Comparison of ENCODE assay signal across 10 cellular contexts in genomic region chr11:94574193-94574961, GRCh38. TPM values are rescaled to one million over a fixed set of nuclear protein-coding genes. Genes with fewer than 3 reads are reported as not detected.
DNase-seq lines count a peak whose midpoint lies in the region; ATAC-seq, FAIRE-seq and TF ChIP-seq lines count a peak whose summit lies in the region.
"Had no signal": no experiment of that assay in that cellular context is flagged by ENCODE, and none has a peak within 500 bp of the region (broad histone marks: within the 10 kb centered on the region; RNA-seq: fewer than 3 reads in every experiment).

No MANE protein-coding gene starts in this region.

- ATAC-seq in HG02970 (IDR thresholded peaks at IDR 0.05; ENCODE audit: low FRiP score, unreplicated experiment): no peak

- H3K4me3 ChIP-seq in AG09309 (ENCODE audit: control insufficient read depth, low read depth, low read length) (peak overlapping the region; percentile 41), astrocyte of the spinal cord (ENCODE audit: low read depth, low read length) (no peak overlapping the region), mononuclear cell (ENCODE audit: low read length) (peak overlapping the region; percentile 19)
- H3K4me3 ChIP-seq: BLaER1 had no signal

- H3K36me3 Mint-ChIP-seq in activated CD4-positive, alpha-beta T cell treated with anti-CD3 and anti-CD28 coated beads, Interleukin-2, amount 10 ng/mL, durations not matched to agents 7 days and 5 days (ENCODE audit: low read depth): no peaks in the 10 kb centered on the region

- H3K27me3 Mint-ChIP-seq in activated CD4-positive, alpha-beta T cell treated with anti-CD3 and anti-CD28 coated beads, Interleukin-2, amount 10 ng/mL, durations not matched to agents 7 days and 5 days: peaks cover 2% of the 10 kb centered on the region

- no peak overlapping the region for H3K4me3 Mint-ChIP-seq in activated CD4-positive, alpha-beta T cell treated with anti-CD3 and anti-CD28 coated beads, Interleukin-2, amount 10 ng/mL, durations not matched to agents 7 days and 5 days

- FAIRE-seq in H54 (lab: Jason Lieb, UNC): no peak

- DNase-seq in AG09309 (ENCODE audit: low read depth) (peak; percentile 67), KBM-7 (peak; percentile 49), astrocyte of the spinal cord (ENCODE audit: low read depth, low spot score) (peak; percentile 39), iPS-NIHi7 (ENCODE audit: extremely low spot score) (no peak), H54 (ENCODE audit: insufficient read length, low spot score) (no peak)
- DNase-seq in activated CD4-positive, alpha-beta T cell treated with anti-CD3 and anti-CD28 coated beads, Interleukin-2, amount 10 ng/mL, durations not matched to agents 7 days and 5 days: no peak
- DNase-seq: NCI-H510A had no signal

- H3K27me3 ChIP-seq in mononuclear cell (ENCODE audit: insufficient read depth, low read length): no peaks in the 10 kb centered on the region
- H3K27me3 ChIP-seq: BLaER1 had no signal

- H3K9me3 ChIP-seq in mononuclear cell (ENCODE audit: low read depth, low read length): no peaks in the 10 kb centered on the region
- H3K9me3 ChIP-seq: BLaER1 had no signal

- H3K27ac Mint-ChIP-seq in activated CD4-positive, alpha-beta T cell treated with anti-CD3 and anti-CD28 coated beads, Interleukin-2, amount 10 ng/mL, durations not matched to agents 7 days and 5 days: no peak overlapping the region

- H3K9me3 Mint-ChIP-seq in activated CD4-positive, alpha-beta T cell treated with anti-CD3 and anti-CD28 coated beads, Interleukin-2, amount 10 ng/mL, durations not matched to agents 7 days and 5 days: no peaks in the 10 kb centered on the region

- no peaks in the 10 kb centered on the region for H3K4me1 Mint-ChIP-seq in activated CD4-positive, alpha-beta T cell treated with anti-CD3 and anti-CD28 coated beads, Interleukin-2, amount 10 ng/mL, durations not matched to agents 7 days and 5 days

- POLR2A ChIA-PET in activated CD4-positive, alpha-beta T cell treated with anti-CD3 and anti-CD28 coated beads, Interleukin-2, amount 10 ng/mL, durations not matched to agents 7 days and 5 days (lab: Charles Lee): no interaction called here

- in situ Hi-C loops in KBM-7 (cut with MboI; ENCODE audit: low pct_unique_long_range_greater_than_20kb, low sequenced_read_pairs) (no loop called here), astrocyte of the spinal cord (cut with HindIII; ENCODE audit: low sequenced_read_pairs) (no loop called here)

- peaks cover 39% of the 10 kb centered on the region for H3K4me1 ChIP-seq in mononuclear cell (ENCODE audit: insufficient read depth, low read length)

- TF ChIP-seq CTCF in AG09309 (IDR thresholded peaks at IDR 0.05; ENCODE audit: control insufficient read depth, insufficient read depth, low read depth, low read length, missing control alignments): no peak
- TF ChIP-seq CTCF in astrocyte of the spinal cord (IDR thresholded peaks at IDR 0.05; ENCODE audit: low read depth, low read length): no peak

- CTCF ChIA-PET in activated CD4-positive, alpha-beta T cell treated with anti-CD3 and anti-CD28 coated beads, Interleukin-2, amount 10 ng/mL, durations not matched to agents 7 days and 5 days (lab: Charles Lee): interaction anchor here (0.6 kb wide), 1 partner anchor 1239 kb away, joined by 3 read pairs; no protein-coding TSS in a partner anchor

- TF ChIP-seq POLR2A in H54 (IDR thresholded peaks at IDR 0.05; ENCODE audit: low read depth, low read length): no peak

RNA-seq across cellular contexts. Expression of gene PIWIL4, which starts 7.2 kb away (rescaled TPM):
- 5.2 TPM for total RNA-seq in mononuclear cell
- total RNA-seq in activated CD4-positive, alpha-beta T cell treated with anti-CD3 and anti-CD28 coated beads, Interleukin-2, amount 10 ng/mL, durations not matched to agents 7 days and 5 days: under 1 TPM; 0.55 to 0.65 TPM

RNA-seq across cellular contexts. Expression of gene FUT4, which starts 30.7 kb away (rescaled TPM):
- total RNA-seq in mononuclear cell: 16.2 TPM
- 1 to 10 TPM; 7.1 to 7.8 TPM for total RNA-seq in activated CD4-positive, alpha-beta T cell treated with anti-CD3 and anti-CD28 coated beads, Interleukin-2, amount 10 ng/mL, durations not matched to agents 7 days and 5 days

Comparison
In these comparisons a context has a peak if more than half of its experiments do, and no peak if none do; other contexts are left out.
1. DNase-seq: peak in AG09309 (single experiment), KBM-7 (single experiment) and astrocyte of the spinal cord (single experiment); none in iPS-NIHi7 (single experiment), activated CD4-positive, alpha-beta T cell treated with anti-CD3 and anti-CD28 coated beads, Interleukin-2, amount 10 ng/mL, durations not matched to agents 7 days and 5 days (single experiment) and H54 (single experiment).